8 cellular contexts compared by ENCODE assay signal in the genomic region with DNA sequence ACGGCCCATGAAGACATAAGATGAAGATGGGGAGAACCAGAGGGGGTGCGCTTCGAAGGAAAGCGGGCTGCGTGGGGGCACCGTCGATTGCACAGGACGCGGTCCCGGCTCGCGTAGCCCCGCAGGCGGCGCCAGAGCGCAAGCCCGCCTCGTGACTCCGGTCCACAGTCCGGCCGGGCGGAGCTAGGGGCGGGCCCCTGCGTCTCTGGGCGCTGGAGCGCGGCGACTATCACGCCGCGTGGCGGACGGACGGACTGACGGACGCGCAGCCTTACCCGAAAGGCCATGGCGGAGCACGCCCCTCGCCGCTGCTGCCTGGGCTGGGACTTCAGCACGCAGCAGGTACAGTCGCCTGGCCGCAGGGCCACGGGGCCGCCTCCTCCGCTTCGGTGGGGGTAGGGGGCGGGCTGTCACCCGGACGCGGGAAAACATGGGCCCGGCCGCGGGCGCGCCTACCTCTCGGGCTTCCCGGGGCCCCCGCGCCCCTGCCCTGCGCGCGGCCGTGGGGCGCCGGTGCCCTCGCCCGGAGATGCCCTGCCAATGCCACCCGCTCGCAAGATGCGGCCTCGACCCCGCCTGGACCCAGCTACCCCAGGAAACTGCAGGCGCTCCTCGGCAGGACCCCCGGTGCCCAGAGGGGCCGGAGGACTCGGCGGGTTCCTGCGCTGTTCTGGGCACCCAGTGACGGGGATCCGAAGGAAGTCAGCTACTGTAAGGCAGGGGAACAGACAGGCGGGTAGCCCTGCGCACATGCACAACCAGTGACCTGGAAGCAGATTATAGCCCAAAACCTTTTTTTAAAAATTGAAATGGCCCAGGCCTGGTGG. TPM values are rescaled to one million over a fixed set of nuclear protein-coding genes. Genes with fewer than 3 reads are reported as not detected.
A peak's percentile ranks its signal among the peaks of the same experiment; 100 is the strongest.
DNase-seq lines count a peak whose midpoint lies in the region; ATAC-seq and TF ChIP-seq lines count a peak whose summit lies in the region.

A gene (plus strand): TSS at position 202 of the 827 bp plus-strand sequence. CDS start 84 bp downstream, at position 286.

- no peaks in the 10 kb centered on the region for H4K20me1 ChIP-seq in smooth muscle cell (ENCODE audit: low read depth)

- H3K9me3 ChIP-seq in smooth muscle cell (replicated peaks; ENCODE audit: low read depth): no peaks in the 10 kb centered on the region

- ATAC-seq in HG02642 (IDR thresholded peaks at IDR 0.05; ENCODE audit: poor library complexity, unreplicated experiment): peak; percentile 99

- no peak within 1 kb of the TSS for H3K27ac ChIP-seq in smooth muscle cell (ENCODE audit: low read depth)

- no peak within 1 kb of the TSS for H3K9ac ChIP-seq in smooth muscle cell (ENCODE audit: low read depth)

- no peaks in the 10 kb centered on the region for H3F3A ChIP-seq in smooth muscle cell (ENCODE audit: low read depth)

- peak within 1 kb of the TSS; percentile 77 for H3K4me3 ChIP-seq in smooth muscle cell

- 4% methylated on average over 66 of the region's 86 CpGs for WGBS in smooth muscle cell (ENCODE audit: low lambda C conversion rate)

- no peaks in the 10 kb centered on the region for H3K27me3 ChIP-seq in smooth muscle cell (ENCODE audit: low read depth)

- H3K4me1 ChIP-seq in smooth muscle cell (ENCODE audit: low read depth): no peaks in the 10 kb centered on the region

- H3K4me2 ChIP-seq in smooth muscle cell: peak within 1 kb of the TSS; percentile 97

- H3K79me2 ChIP-seq in smooth muscle cell (ENCODE audit: low read depth): no peaks in the 10 kb centered on the region

- peak; percentile 68 for TF ChIP-seq CTCF in smooth muscle cell (IDR thresholded peaks at IDR 0.05; ENCODE audit: borderline replicate concordance, insufficient read depth, poor library complexity, severe bottlenecking)

- no peaks in the 10 kb centered on the region for H3K36me3 ChIP-seq in smooth muscle cell (ENCODE audit: low read depth)

- peak; percentile 3 to 28 for DNase-seq in NCI-H187 (lab: John Stamatoyannopoulos, UW)
- no peak for DNase-seq in NCI-H187 treated with DMSO at 0.1 percent for 48 hours (lab: John Stamatoyannopoulos, UW)
- peak; percentile 64 for DNase-seq in NCI-H1092 treated with DMSO at 0.1 percent for 48 hours (lab: John Stamatoyannopoulos, UW)
- peak; percentile 90 for DNase-seq in UCSD-AML1 (lab: John Stamatoyannopoulos, UW; ENCODE audit: unreplicated experiment)
- peak; percentile 18 for DNase-seq in brain pericyte (ENCODE audit: low read depth, low spot score)
- peak; percentile 94 for DNase-seq in iPS-NIHi7 (ENCODE audit: extremely low spot score)
- peak; percentile 52 for DNase-seq in smooth muscle cell (lab: John Stamatoyannopoulos, UW; ENCODE audit: unreplicated experiment)

- peak within 1 kb of the TSS; percentile 96 for H2AFZ ChIP-seq in smooth muscle cell (ENCODE audit: low read depth)

RNA-seq across cellular contexts. Expression of the gene that starts here (rescaled TPM):
- total RNA-seq in smooth muscle cell: 0.40 and 2.0 TPM in 2 replicates
- 0.61 and 1.5 TPM in 2 replicates for polyA plus RNA-seq in smooth muscle cell
